ENCODE assay signal across 8 cellular contexts in genomic region chr9:127450831-127451680, GRCh38. TPM values are rescaled to one million over a fixed set of nuclear protein-coding genes. Genes with fewer than 3 reads are reported as not detected.
DNase-seq lines count a peak whose midpoint lies in the region; ATAC-seq and TF ChIP-seq lines count a peak whose summit lies in the region.

Gene LRSAM1, plus strand, starts transcription at chr9:127451510. Its CDS starts 3,018 bp downstream, at chr9:127454528.
Gene RPL12, minus strand, starts transcription at chr9:127451406. Its CDS starts 89 bp downstream, at chr9:127451317.

- DNase-seq in Ammon's horn (ENCODE audit: low spot score), result peak; percentile 97
- DNase-seq in NCI-H510A treated with DMSO at 0.1 percent for 48 hours (lab: John Stamatoyannopoulos, UW), result peak; percentile 92
- DNase-seq in activated CD4-positive, alpha-beta T cell treated with anti-CD3 and anti-CD28 coated beads for 24 hours (ENCODE audit: low read depth in 2 of 2), result peak; percentile 98 to 99
- DNase-seq in cerebellum (ENCODE audit: low spot score), result peak; percentile 96
- peak; percentile 56 for DNase-seq in kidney epithelial cell (ENCODE audit: low read depth)
- DNase-seq in stimulated activated CD4-positive, alpha-beta T cell treated with anti-CD3 and anti-CD28 coated beads, Interleukin-15, amount 100 ng/mL, for 24 hours, result peak; percentile 97

- peak within 1 kb of the TSS; percentile 95 for H3K4me3 ChIP-seq in kidney epithelial cell (ENCODE audit: low read depth, low read length)

- peak; percentile 68 for ATAC-seq in HG03432 (IDR thresholded peaks at IDR 0.05; ENCODE audit: unreplicated experiment)

- peaks cover 5% of the 10 kb centered on the region for H3K36me3 ChIP-seq in kidney epithelial cell (ENCODE audit: control insufficient read depth, insufficient read depth, low read length)

- peak; percentile 100 for TF ChIP-seq POLR2A in GM19193 (IDR thresholded peaks at IDR 0.05; ENCODE audit: extremely low read depth, insufficient read depth, insufficient read length)

- H3K27me3 ChIP-seq in kidney epithelial cell (ENCODE audit: control insufficient read depth, insufficient read depth, low read length), result no peaks in the 10 kb centered on the region

- no peak for TF ChIP-seq CTCF in kidney epithelial cell (IDR thresholded peaks at IDR 0.05; ENCODE audit: insufficient read depth, low read length, poor library complexity, severe bottlenecking)

RNA-seq across cellular contexts. Expression of gene LRSAM1, which starts in this region (rescaled TPM):
- total RNA-seq in cerebellum (22.0 TPM), kidney epithelial cell (26.6 and 30.1 TPM in 2 replicates)

RNA-seq across cellular contexts. Expression of gene RPL12, which starts in this region (rescaled TPM):
- 349 TPM for total RNA-seq in cerebellum
- total RNA-seq in kidney epithelial cell, result 4,686 and 4,885 TPM in 2 replicates

Comparison
In these comparisons a context has a peak if more than half of its experiments do, and no peak if none do; other contexts are left out.
1. Peak in every context shown above with its lines: DNase-seq, ATAC-seq and H3K4me3 ChIP-seq.
2. RNA of gene RPL12 (total RNA-seq): 4,686 to 4,885 TPM in kidney epithelial cell; 349 TPM in cerebellum (single experiment); every median in the first group is over 10 times any median in the second.